Comparison of ENCODE assay signal across 16 cellular contexts in the genomic region with DNA sequence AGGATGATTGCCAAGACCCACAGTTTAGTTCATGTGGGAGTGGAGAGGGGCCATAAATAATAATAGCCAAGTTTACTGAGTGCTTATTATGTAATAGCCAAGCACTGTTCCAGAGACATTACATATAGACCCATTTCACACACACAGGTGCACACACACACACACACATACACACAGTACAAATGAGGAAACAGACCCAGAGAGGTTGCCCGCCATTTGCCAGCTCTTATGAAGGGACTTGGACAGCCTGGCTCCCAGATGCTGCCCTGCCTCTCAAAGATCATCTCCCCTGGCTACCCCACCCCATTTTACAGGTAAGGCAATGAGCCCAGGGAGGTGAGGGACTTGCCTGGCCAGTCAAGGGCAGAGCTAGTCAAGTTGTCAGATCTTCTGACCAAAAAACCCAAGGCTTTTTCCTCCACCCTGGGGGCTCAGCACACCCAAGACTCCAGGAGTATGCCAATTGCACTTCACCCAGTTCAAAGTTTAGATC. TPM values are rescaled to one million over a fixed set of nuclear protein-coding genes. Genes with fewer than 3 reads are reported as not detected.
DNase-seq lines count a peak whose midpoint lies in the region; ATAC-seq and TF ChIP-seq lines count a peak whose summit lies in the region.
"Had no signal": no experiment of that assay in that cellular context is flagged by ENCODE, and none has a peak within 500 bp of the region (broad histone marks: within the 10 kb centered on the region; RNA-seq: fewer than 3 reads in every experiment).

No MANE protein-coding gene starts in this region.

- no peak overlapping the region for H2AFZ ChIP-seq in HCT116 (ENCODE audit: low read depth, low read length, poor library complexity, severe bottlenecking)
- no peak overlapping the region for H2AFZ ChIP-seq in OCI-LY7 (ENCODE audit: low read length)
- no peak overlapping the region for H2AFZ ChIP-seq in smooth muscle cell (ENCODE audit: low read depth)

- H3K9me3 ChIP-seq in HCT116 (ENCODE audit: control insufficient read depth in 1 of 2, insufficient read depth in 1 of 2, low read depth in 1 of 2, low read length in 2 of 2): no peaks in the 10 kb centered on the region
- H3K9me3 ChIP-seq in OCI-LY7 (ENCODE audit: low read length): no peaks in the 10 kb centered on the region
- no peaks in the 10 kb centered on the region for H3K9me3 ChIP-seq in smooth muscle cell (replicated peaks; ENCODE audit: low read depth)
- H3K9me3 ChIP-seq: SK-N-SH had no signal

- CTCF ChIA-PET in HCT116 (lab: Charles Lee) (no interaction called here), OCI-LY7 (lab: Charles Lee; ENCODE audit: unreplicated experiment) (interaction anchor here (0.6 kb wide), 1 partner anchor 63 kb away, joined by 3 read pairs; no protein-coding TSS in a partner anchor)

- H3K79me2 ChIP-seq in HCT116 (ENCODE audit: insufficient read depth, low read length): no peaks in the 10 kb centered on the region
- no peaks in the 10 kb centered on the region for H3K79me2 ChIP-seq in OCI-LY7 (ENCODE audit: insufficient read depth, low read depth, low read length)
- H3K79me2 ChIP-seq in smooth muscle cell (ENCODE audit: low read depth): no peaks in the 10 kb centered on the region

- H4K20me1 ChIP-seq in HCT116 (ENCODE audit: insufficient read depth) (no peaks in the 10 kb centered on the region), OCI-LY7 (ENCODE audit: insufficient read depth, low read length) (no peaks in the 10 kb centered on the region), smooth muscle cell (ENCODE audit: low read depth) (no peaks in the 10 kb centered on the region)

- BruUV-seq in HCT116 (replicated peaks; lab: Mats Ljungman, UMichigan) (no TSS peak), OCI-LY7 (replicated peaks; lab: Mats Ljungman, UMichigan) (no TSS peak)

- H3F3A ChIP-seq in smooth muscle cell (ENCODE audit: low read depth): no peaks in the 10 kb centered on the region

- TF ChIP-seq POLR2A in HCT116 (IDR thresholded peaks at IDR 0.05; ENCODE audit: borderline replicate concordance, extremely low read depth, insufficient read depth, insufficient read length): no peak

- H3K4me2 ChIP-seq in HCT116 (ENCODE audit: low read length): no peak overlapping the region
- no peak overlapping the region for H3K4me2 ChIP-seq in OCI-LY7 (ENCODE audit: low read length)
- no peak overlapping the region for H3K4me2 ChIP-seq in smooth muscle cell
- H3K4me2 ChIP-seq: SK-N-SH had no signal

- RAD21 ChIA-PET in HCT116 (lab: Charles Lee; ENCODE audit: low non-redundant PET in 1 of 2, low total read pairs in 2 of 2, uncharacterized antibody in 2 of 2, unreplicated experiment in 2 of 2): no interaction called here

- no peak for ATAC-seq in HCT116
- ATAC-seq in GM21360 (IDR thresholded peaks at IDR 0.05; ENCODE audit: unreplicated experiment): no peak
- ATAC-seq: HepG2 had no signal

- 96% methylated on average over 1 of the region's 1 CpG for WGBS in smooth muscle cell (ENCODE audit: low lambda C conversion rate)

- POLR2A ChIA-PET in HCT116 (lab: Charles Lee): no interaction called here
- POLR2A ChIA-PET in OCI-LY7 (lab: Charles Lee): interaction anchor here (1.3 to 25.4 kb wide), 4 partner anchors 7 to 27 kb away, joined by 4 to 497 read pairs (median 26); a partner anchor contains a TSS

- intact Hi-C loops in HCT116 (cut with micrococcal nuclease): loop anchor here (5.0 kb wide), 1 partner anchor 78 kb away; no protein-coding TSS in a partner anchor
- intact Hi-C loops in OCI-LY7 (cut with micrococcal nuclease; ENCODE audit: unreplicated experiment): loop anchor here (5.0 kb wide), 1 partner anchor 722 kb away; no protein-coding TSS in a partner anchor

- H3K27me3 ChIP-seq in HCT116 (ENCODE audit: insufficient read depth, low read length) (no peaks in the 10 kb centered on the region), smooth muscle cell (ENCODE audit: low read depth) (no peaks in the 10 kb centered on the region)

- DNase-seq in HCT116 (ENCODE audit: low read depth, low spot score): no peak
- peak; percentile 56 for DNase-seq in OCI-LY7 (ENCODE audit: low spot score)
- peak; percentile 30 for DNase-seq in fibroblast of pulmonary artery (ENCODE audit: low read depth)
- DNase-seq in smooth muscle cell (lab: John Stamatoyannopoulos, UW; ENCODE audit: unreplicated experiment): no peak
- DNase-seq in kidney glomerular epithelial cell (lab: John Stamatoyannopoulos, UW): no peak
- DNase-seq in NCI-H146 treated with DMSO at 0.1 percent for 48 hours (lab: John Stamatoyannopoulos, UW; ENCODE audit: unreplicated experiment): no peak
- DNase-seq: CD4-positive, alpha-beta memory T cell; DND-41; GF-D8; MM.1S; NCI-H1930; NCI-H510A treated with DMSO at 0.1 percent for 48 hours; Right ventricle myocardium superior; SK-N-SH had no signal

- no peak overlapping the region for H3K27ac ChIP-seq in HCT116 (ENCODE audit: low read depth, low read length)
- no peak overlapping the region for H3K27ac ChIP-seq in OCI-LY7 (ENCODE audit: low read depth, low read length, poor library complexity, severe bottlenecking)
- H3K27ac ChIP-seq in smooth muscle cell (ENCODE audit: low read depth): peak overlapping the region; percentile 94

- H3K4me3 ChIP-seq in HCT116 (replicated peaks in 1 of 2; ENCODE audit: low read depth in 1 of 2, low read length in 2 of 2) (no peak overlapping the region), OCI-LY7 (ENCODE audit: low read depth, low read length, poor library complexity, severe bottlenecking) (no peak overlapping the region), fibroblast of pulmonary artery (replicated peaks; ENCODE audit: low read depth, low read length) (no peak overlapping the region), smooth muscle cell (no peak overlapping the region)

- H3K4me1 ChIP-seq in HCT116 (ENCODE audit: control insufficient read depth in 1 of 2, insufficient read depth in 2 of 2, low read length in 2 of 2): peaks cover 33 to 96% of the 10 kb centered on the region in 2 experiments
- peaks cover 78% of the 10 kb centered on the region for H3K4me1 ChIP-seq in OCI-LY7 (ENCODE audit: insufficient read depth, low read length, poor library complexity, severe bottlenecking)
- H3K4me1 ChIP-seq in smooth muscle cell (ENCODE audit: low read depth): peaks cover 20% of the 10 kb centered on the region

- H3K36me3 ChIP-seq in HCT116 (ENCODE audit: control insufficient read depth in 1 of 2, insufficient read depth in 2 of 2, low read length in 2 of 2): no peaks in the 10 kb centered on the region
- H3K36me3 ChIP-seq in OCI-LY7 (ENCODE audit: insufficient read depth, low read length): no peaks in the 10 kb centered on the region
- no peaks in the 10 kb centered on the region for H3K36me3 ChIP-seq in smooth muscle cell (ENCODE audit: low read depth)

- H3K9me2 ChIP-seq in HCT116 (ENCODE audit: insufficient read depth): no peaks in the 10 kb centered on the region
- H3K9me2 ChIP-seq in OCI-LY7 (ENCODE audit: insufficient read depth, low read length): no peaks in the 10 kb centered on the region
- H3K9me2 ChIP-seq: SK-N-SH had no signal

- peak overlapping the region; percentile 73 for H3K9ac ChIP-seq in HCT116 (ENCODE audit: low read length)
- H3K9ac ChIP-seq in smooth muscle cell (ENCODE audit: low read depth): no peak overlapping the region
- H3K9ac ChIP-seq: SK-N-SH had no signal

- TF ChIP-seq CTCF in HCT116 (IDR thresholded peaks at IDR 0.05 in 2 of 3, conservative IDR thresholded peaks at IDR 0.05 in 1 of 3; ENCODE audit: borderline replicate concordance in 1 of 3, insufficient read depth in 1 of 3, low read depth in 2 of 3, low read length in 2 of 3) (no peak), OCI-LY7 (conservative IDR thresholded peaks at IDR 0.05; ENCODE audit: low read length) (no peak), fibroblast of pulmonary artery (IDR thresholded peaks at IDR 0.05; ENCODE audit: low read length, missing control alignments) (no peak), smooth muscle cell (IDR thresholded peaks at IDR 0.05; ENCODE audit: borderline replicate concordance, insufficient read depth, poor library complexity, severe bottlenecking) (no peak)

- TF ChIP-seq RAD21 in HCT116 (IDR thresholded peaks at IDR 0.05; ENCODE audit: low read depth): no peak

TF ChIP-seq in HCT116, 20 proteins besides CTCF, POLR2A, EP300 and RAD21 (continues in another document):
- TF ChIP-seq JUND (IDR thresholded peaks at IDR 0.05) (no peak), SP1 (IDR thresholded peaks at IDR 0.05; ENCODE audit: low read depth) (no peak), ELF1 (IDR thresholded peaks at IDR 0.05; ENCODE audit: borderline replicate concordance, low read depth) (no peak), ZFX (IDR thresholded peaks at IDR 0.05) (no peak), SRF (IDR thresholded peaks at IDR 0.05; ENCODE audit: low read depth) (no peak), SIN3A (IDR thresholded peaks at IDR 0.05; ENCODE audit: low read depth) (no peak), TCF7L2 (IDR thresholded peaks at IDR 0.05; ENCODE audit: borderline replicate concordance, extremely low read depth, insufficient read depth, insufficient read length) (no peak), FOSL1 (IDR thresholded peaks at IDR 0.05; ENCODE audit: low read depth) (no peak), CBX3 (IDR thresholded peaks at IDR 0.05; ENCODE audit: low read depth) (no peak), CEBPB (IDR thresholded peaks at IDR 0.05; ENCODE audit: low read depth) (no peak)
- TF ChIP-seq, protein P1, sequence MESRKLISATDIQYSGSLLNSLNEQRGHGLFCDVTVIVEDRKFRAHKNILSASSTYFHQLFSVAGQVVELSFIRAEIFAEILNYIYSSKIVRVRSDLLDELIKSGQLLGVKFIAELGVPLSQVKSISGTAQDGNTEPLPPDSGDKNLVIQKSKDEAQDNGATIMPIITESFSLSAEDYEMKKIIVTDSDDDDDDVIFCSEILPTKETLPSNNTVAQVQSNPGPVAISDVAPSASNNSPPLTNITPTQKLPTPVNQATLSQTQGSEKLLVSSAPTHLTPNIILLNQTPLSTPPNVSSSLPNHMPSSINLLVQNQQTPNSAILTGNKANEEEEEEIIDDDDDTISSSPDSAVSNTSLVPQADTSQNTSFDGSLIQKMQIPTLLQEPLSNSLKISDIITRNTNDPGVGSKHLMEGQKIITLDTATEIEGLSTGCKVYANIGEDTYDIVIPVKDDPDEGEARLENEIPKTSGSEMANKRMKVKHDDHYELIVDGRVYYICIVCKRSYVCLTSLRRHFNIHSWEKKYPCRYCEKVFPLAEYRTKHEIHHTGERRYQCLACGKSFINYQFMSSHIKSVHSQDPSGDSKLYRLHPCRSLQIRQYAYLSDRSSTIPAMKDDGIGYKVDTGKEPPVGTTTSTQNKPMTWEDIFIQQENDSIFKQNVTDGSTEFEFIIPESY (IDR thresholded peaks at IDR 0.05; ENCODE audit: extremely low read depth, insufficient replicate concordance, low read length): no peak
- TF ChIP-seq, protein P2, sequence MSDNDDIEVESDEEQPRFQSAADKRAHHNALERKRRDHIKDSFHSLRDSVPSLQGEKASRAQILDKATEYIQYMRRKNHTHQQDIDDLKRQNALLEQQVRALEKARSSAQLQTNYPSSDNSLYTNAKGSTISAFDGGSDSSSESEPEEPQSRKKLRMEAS (IDR thresholded peaks at IDR 0.05): no peak

RNA-seq across cellular contexts. Expression of a gene that starts 18.1 kb away (rescaled TPM):
- total RNA-seq in HCT116 (2021; ENCODE audit: unreplicated experiment): 24.5 TPM
- polyA plus RNA-seq in HCT116 (2012): 43.6 and 47.9 TPM in 2 replicates
- 12.0 and 16.3 TPM in 2 replicates for total RNA-seq in OCI-LY7 (2014; rRNA removed; shearing (Covaris generic))
- 18.8 and 24.2 TPM in 2 replicates for total RNA-seq in OCI-LY7 (2022)
- 24.9 and 25.6 TPM in 2 replicates for total RNA-seq in smooth muscle cell
- polyA plus RNA-seq in smooth muscle cell: 21.4 and 26.7 TPM in 2 replicates

Comparison
In these comparisons a context has a peak if more than half of its experiments do, and no peak if none do; other contexts are left out.
1. DNase-seq: peak in OCI-LY7 (single experiment) and fibroblast of pulmonary artery (single experiment); none in HCT116 (single experiment), smooth muscle cell (single experiment), kidney glomerular epithelial cell (single experiment) and NCI-H146 treated with DMSO at 0.1 percent for 48 hours (single experiment).